In genomic region chr13:54953786-54954185, GRCh38 we compare ENCODE assay signal across 17 cellular contexts.
"Had no signal": no experiment of that assay in that cellular context is flagged by ENCODE, and none has a peak within 500 bp of the region (broad histone marks: within the 10 kb centered on the region; RNA-seq: fewer than 3 reads in every experiment).

No MANE protein-coding gene starts in this region.

- DNase-seq: activated CD4-positive, alpha-beta T cell treated with anti-CD3 and anti-CD28 coated beads for 48 hours; activated effector memory CD4-positive, alpha-beta T cell treated with Interleukin-2 at 50 U/mL for 16 hours; activated T-cell treated with anti-CD3 and anti-CD28 coated beads for 4 hours; anterior cingulate cortex; dermis blood vessel endothelial cell; esophagus squamous epithelium; foreskin fibroblast; mesenchymal stem cell; nephron progenitor cell; psoas muscle; right lobe of liver; spleen; stimulated activated CD4-positive, alpha-beta T cell treated with anti-CD3 and anti-CD28 coated beads, Interleukin-1b, Interleukin-23, amount 100 ng/mL, for 48 hours; stimulated activated naive B cell treated with anti-CD40 and anti-IgM and Interleukin-4, amounts not matched to agents 10 μg/mL and 1 μg/mL and 100 μg/mL, for 72 hours; upper lobe of left lung; WERI-Rb-1 had no signal

- H3K9me3 ChIP-seq: psoas muscle, right lobe of liver, suprapubic skin had no signal

- H3K4me1 ChIP-seq: psoas muscle, right lobe of liver, spleen, suprapubic skin, upper lobe of left lung had no signal

- H3K36me3 ChIP-seq: esophagus squamous epithelium, right lobe of liver, spleen, suprapubic skin, upper lobe of left lung, WERI-Rb-1 had no signal

- H3K4me3 ChIP-seq: psoas muscle, right lobe of liver, spleen, suprapubic skin, upper lobe of left lung had no signal

- ATAC-seq: psoas muscle; right lobe of liver; stimulated activated naive B cell treated with anti-CD40 and anti-IgM and Interleukin-4, amounts not matched to agents 10 μg/mL and 1 μg/mL and 100 μg/mL, for 72 hours had no signal

- H3K27me3 ChIP-seq: esophagus squamous epithelium, right lobe of liver, spleen, suprapubic skin, upper lobe of left lung had no signal

- H3K27ac ChIP-seq: psoas muscle, right lobe of liver, spleen, suprapubic skin, upper lobe of left lung, WERI-Rb-1 had no signal
